Comparison of ENCODE assay signal across 8 cellular contexts in genomic region chr12:49580572-49581535, GRCh38. TPM values are rescaled to one million over a fixed set of nuclear protein-coding genes. Genes with fewer than 3 reads are reported as not detected.
DNase-seq lines count a peak whose midpoint lies in the region; ATAC-seq and TF ChIP-seq lines count a peak whose summit lies in the region.

No MANE protein-coding gene starts in this region.

- peak; percentile 90 for ATAC-seq in omental fat pad (ENCODE audit: low FRiP score)
- no peak for ATAC-seq in HG02571 (IDR thresholded peaks at IDR 0.05; ENCODE audit: unreplicated experiment)

- TF ChIP-seq CTCF in GM10266 (IDR thresholded peaks at IDR 0.05; ENCODE audit: control insufficient read depth, insufficient read depth, low read depth, missing control alignments) (peak; percentile 82), LNCAP (IDR thresholded peaks at IDR 0.05) (peak; percentile 92), omental fat pad (IDR thresholded peaks at IDR 0.05) (no peak), uterus (IDR thresholded peaks at IDR 0.05) (peak; percentile 55 to 73 (median 68))

- peaks cover 16% of the 10 kb centered on the region for H3K4me1 Mint-ChIP-seq in activated naive CD4-positive, alpha-beta T cell treated with anti-CD3 and anti-CD28 coated beads for 36 hours (ENCODE audit: low read depth)

- no peaks in the 10 kb centered on the region for H3K9me3 ChIP-seq in uterus

- H3K27ac ChIP-seq in uterus = no peak overlapping the region

- peak in 1 of 2 donors; percentile 18 for TF ChIP-seq POLR2A in uterus (IDR thresholded peaks at IDR 0.05)

- no peaks in the 10 kb centered on the region for H3K27me3 ChIP-seq in uterus

- no peak overlapping the region for H3K4me3 ChIP-seq in uterus

- H3K36me3 Mint-ChIP-seq in activated naive CD4-positive, alpha-beta T cell treated with anti-CD3 and anti-CD28 coated beads for 36 hours (ENCODE audit: low read depth) = peaks cover 4% of the 10 kb centered on the region

- intact Hi-C loops in activated naive CD4-positive, alpha-beta T cell treated with anti-CD3 and anti-CD28 coated beads for 36 hours (cut with micrococcal nuclease) = loop anchor here (1.0 to 5.0 kb wide), 3 partner anchors 28 to 223 kb away; partner anchors contain the start of gene PRPF40B
- intact Hi-C loops in uterus (cut with DNase I; ENCODE audit: low total_unique reads) = no loop called here

- DNase-seq in GM10266 (ENCODE audit: extremely low spot score) = peak; percentile 63
- DNase-seq in RPMI8226 = peak; percentile 58
- DNase-seq in activated naive CD4-positive, alpha-beta T cell treated with anti-CD3 and anti-CD28 coated beads for 36 hours = peak; percentile 69
- peak; percentile 59 for DNase-seq in germinal center (ENCODE audit: low spot score)
- DNase-seq in omental fat pad (ENCODE audit: low spot score) = peak; percentile 41
- DNase-seq in uterus = peak; percentile 55 to 64

- H3K4me3 Mint-ChIP-seq in activated naive CD4-positive, alpha-beta T cell treated with anti-CD3 and anti-CD28 coated beads for 36 hours = no peak overlapping the region

- H3K36me3 ChIP-seq in uterus = no peaks in the 10 kb centered on the region

- H3K27ac Mint-ChIP-seq in activated naive CD4-positive, alpha-beta T cell treated with anti-CD3 and anti-CD28 coated beads for 36 hours = no peak overlapping the region

- H3K27me3 Mint-ChIP-seq in activated naive CD4-positive, alpha-beta T cell treated with anti-CD3 and anti-CD28 coated beads for 36 hours (ENCODE audit: low read depth) = no peaks in the 10 kb centered on the region

- no peaks in the 10 kb centered on the region for H3K4me1 ChIP-seq in uterus

- no peaks in the 10 kb centered on the region for H3K9me3 Mint-ChIP-seq in activated naive CD4-positive, alpha-beta T cell treated with anti-CD3 and anti-CD28 coated beads for 36 hours

- CTCF ChIA-PET in activated naive CD4-positive, alpha-beta T cell treated with anti-CD3 and anti-CD28 coated beads for 36 hours (lab: Charles Lee) = interaction anchor here (0.6 to 5.5 kb wide), 24 partner anchors 10 to 564 kb away, joined by 3 to 49 read pairs (median 3); partner anchors contain the start of genes PRPF40B and PRPH

RNA-seq across cellular contexts. Expression of gene MCRS1, which starts 12.9 kb away (rescaled TPM):
- 10 to 100 TPM; 49.8 to 52.7 TPM for total RNA-seq in activated naive CD4-positive, alpha-beta T cell treated with anti-CD3 and anti-CD28 coated beads for 36 hours
- total RNA-seq in omental fat pad (10 to 100 TPM; 31.2 to 57.2 (median 33.1) TPM), uterus (10 to 100 TPM; 20.0 to 81.2 (median 50.4) TPM)

RNA-seq across cellular contexts. Expression of gene FAM186B, which starts 24.6 kb away (rescaled TPM):
- under 1 TPM in 1 of 2 experiments, not detected in 1; 0.12 TPM for total RNA-seq in activated naive CD4-positive, alpha-beta T cell treated with anti-CD3 and anti-CD28 coated beads for 36 hours
- under 1 TPM in 3 of 4 donors, not detected in 1; 0.25 to 0.84 (median 0.48) TPM for total RNA-seq in omental fat pad
- under 1 TPM in 3 of 4 donors, not detected in 1; 0.21 to 0.77 (median 0.30) TPM for total RNA-seq in uterus

RNA-seq across cellular contexts. Expression of gene KCNH3, which starts 42.0 kb away (rescaled TPM):
- under 1 TPM; 0.57 to 0.91 TPM for total RNA-seq in activated naive CD4-positive, alpha-beta T cell treated with anti-CD3 and anti-CD28 coated beads for 36 hours
- total RNA-seq in omental fat pad = 1 to 10 TPM in 1 of 4 donors, under 1 TPM in 3; 0.63 to 1.7 (median 0.79) TPM
- total RNA-seq in uterus = 1 to 10 TPM in 1 of 4 donors, under 1 TPM in 2, not detected in 1; under 0.01 to 1.7 (median 0.43) TPM

RNA-seq across cellular contexts. Expression of gene PRPF40B, which starts 42.5 kb away (rescaled TPM):
- 1 to 10 TPM; 7.2 to 7.7 TPM for total RNA-seq in activated naive CD4-positive, alpha-beta T cell treated with anti-CD3 and anti-CD28 coated beads for 36 hours
- total RNA-seq in omental fat pad (10 to 100 TPM in 1 of 4 donors, 1 to 10 TPM in 3; 7.0 to 19.4 (median 9.4) TPM), uterus (10 to 100 TPM; 17.4 to 72.9 (median 25.4) TPM)

Comparison
In these comparisons a context has a peak if more than half of its experiments do, and no peak if none do; other contexts are left out.
1. CTCF ChIP-seq: peak in GM10266 (single experiment), LNCAP (single experiment) and uterus (4 of 4); none in omental fat pad (0 of 3).
2. Peak in every context shown above with its lines, with median percentiles within 50 percentile points of each other: DNase-seq.